24 cellular contexts compared by ENCODE assay signal in genomic region chr16:13940397-13940933, GRCh38. TPM values are rescaled to one million over a fixed set of nuclear protein-coding genes. Genes with fewer than 3 reads are reported as not detected.
DNase-seq lines count a peak whose midpoint lies in the region; ATAC-seq, FAIRE-seq and TF ChIP-seq lines count a peak whose summit lies in the region.
"Had no signal": no experiment of that assay in that cellular context is flagged by ENCODE, and none has a peak within 500 bp of the region (broad histone marks: within the 10 kb centered on the region; RNA-seq: fewer than 3 reads in every experiment).

No MANE protein-coding gene starts in this region.

- no peaks in the 10 kb centered on the region for H4K20me1 ChIP-seq in IMR-90 (ENCODE audit: insufficient read depth, low read length)
- H4K20me1 ChIP-seq in K562 (replicated peaks; ENCODE audit: control insufficient read depth, insufficient read depth, low read length) = no peaks in the 10 kb centered on the region

- no peak for DNase-seq in IMR-90
- no peak for DNase-seq in K562 (ENCODE audit: extremely low read depth in 1 of 4, low spot score in 3 of 4)
- DNase-seq in mesendoderm = peak; percentile 28
- peak; percentile 19 for DNase-seq in small intestine
- no peak for DNase-seq in stimulated activated CD4-positive, alpha-beta T cell treated with anti-CD3 and anti-CD28 coated beads, Interleukin-2, amount 100 ng/mL, for 24 hours
- DNase-seq in superior temporal gyrus (ENCODE audit: extremely low spot score) = no peak
- no peak for DNase-seq in NOMO-1 treated with dmso at 0.1 percent for 144 hours (lab: John Stamatoyannopoulos, UW; ENCODE audit: unreplicated experiment)
- DNase-seq: activated CD4-positive, alpha-beta T cell treated with anti-CD3 and anti-CD28 coated beads for 1 hour; activated CD8-positive, alpha-beta T cell treated with anti-CD3 and anti-CD28 coated beads, Interleukin-2, amount 10 ng/mL, durations not matched to agents 7 days and 5 days; activated naive CD4-positive, alpha-beta T cell; CD8-positive, alpha-beta T cell; colonic mucosa; lower lobe of right lung; NCI-H2029 treated with DMSO at 0.1 percent for 48 hours; NCI-H226; NCI-H82; Right ventricle myocardium superior; spleen; stimulated activated CD4-positive, alpha-beta T cell treated with anti-CD3 and anti-CD28 coated beads, Interleukin-4, amount 100 ng/mL, for 24 hours; stimulated activated naive CD4-positive, alpha-beta T cell; T-helper 1 cell had no signal

- ATAC-seq in IMR-90 (ENCODE audit: low read depth) (no peak), K562 (no peak)
- ATAC-seq: activated CD8-positive, alpha-beta T cell treated with anti-CD3 and anti-CD28 coated beads, Interleukin-2, amount 10 ng/mL, durations not matched to agents 7 days and 5 days; CD8-positive, alpha-beta T cell; lower lobe of right lung had no signal

- in situ Hi-C loops in IMR-90 (cut with MboI; ENCODE audit: low sequenced_read_pairs) = no loop called here
- in situ Hi-C loops in K562 (cut with MboI) = loop anchor here (5.0 kb wide), 1 partner anchor 77 kb away; no protein-coding TSS in a partner anchor

- TF ChIP-seq POLR2A in IMR-90 (IDR thresholded peaks at IDR 0.05; ENCODE audit: low read depth, low read length) (no peak), K562 (conservative IDR thresholded peaks at IDR 0.05) (no peak)

- CTCF ChIA-PET in IMR-90 (lab: Yijun Ruan, JAX) = no interaction called here
- CTCF ChIA-PET in K562 (lab: Yijun Ruan, JAX; ENCODE audit: low intra/inter-chr PET ratio) = no interaction called here

- BruUV-seq in IMR-90 (replicated peaks; lab: Mats Ljungman, UMichigan) (no TSS peak), K562 (replicated peaks; lab: Mats Ljungman, UMichigan) (no TSS peak)

- H3K79me2 ChIP-seq in K562 (ENCODE audit: control insufficient read depth, insufficient read depth, low read length) (no peaks in the 10 kb centered on the region), mesendoderm (ENCODE audit: control insufficient read depth, insufficient read depth, low read length) (no peaks in the 10 kb centered on the region)

- H2AFZ ChIP-seq in IMR-90 (replicated peaks; ENCODE audit: low read length, poor library complexity) = no peak overlapping the region
- H2AFZ ChIP-seq in K562 (ENCODE audit: low read depth, low read length) = no peak overlapping the region

- H2AK9ac ChIP-seq in IMR-90 (replicated peaks; ENCODE audit: low read depth, low read length, poor library complexity) = no peak overlapping the region

- H3K36me3 ChIP-seq in IMR-90 (ENCODE audit: control insufficient read depth, insufficient read depth, low read length) (peaks cover 17% of the 10 kb centered on the region), K562 (ENCODE audit: control insufficient read depth, insufficient read depth, low read length) (peaks cover 22% of the 10 kb centered on the region), mesendoderm (ENCODE audit: control insufficient read depth, insufficient read depth, low read length) (peaks cover 4% of the 10 kb centered on the region), small intestine (ENCODE audit: control insufficient read depth in 2 of 2, insufficient read depth in 2 of 2, low read length in 2 of 2) (peaks cover 2 to 6% of the 10 kb centered on the region in 2 donors)
- H3K36me3 ChIP-seq: colonic mucosa had no signal

- TF ChIP-seq CTCF in IMR-90 (conservative IDR thresholded peaks at IDR 0.05; ENCODE audit: low read depth, low read length) (no peak), K562 (IDR thresholded peaks at IDR 0.05 in 2 of 3, conservative IDR thresholded peaks at IDR 0.05 in 1 of 3; ENCODE audit: insufficient read depth in 2 of 3, low read depth in 1 of 3, low read length in 3 of 3) (no peak)

- WGBS in IMR-90 (ENCODE audit: extremely low coverage in 2 of 2, insufficient read length in 1 of 2), 2 experiments = no CpG with 5 or more reads among the region's 3 CpGs
- WGBS in K562 (ENCODE audit: insufficient coverage, low coverage, missing lambda C conversion rate) = 57% methylated on average over 3 of the region's 3 CpGs
- WGBS in mesendoderm (ENCODE audit: extremely low coverage, insufficient coverage, low lambda C conversion rate) = no CpG with 5 or more reads among the region's 3 CpGs
- WGBS in small intestine, 3 donors = 78% methylated on average over 3 of the region's 3 CpGs

- peaks cover 0 to 3% of the 10 kb centered on the region in 2 experiments; a peak in 1 of 4 replicates for H3K79me1 ChIP-seq in IMR-90 (ENCODE audit: low read depth in 1 of 2, low read length in 2 of 2)
- H3K79me1 ChIP-seq in mesendoderm (ENCODE audit: low read length) = no peaks in the 10 kb centered on the region

- H3K4me1 ChIP-seq in IMR-90 (ENCODE audit: control insufficient read depth, insufficient read depth, low read length) (peaks cover 2% of the 10 kb centered on the region), K562 (replicated peaks in 1 of 2; ENCODE audit: control insufficient read depth in 2 of 2, insufficient read depth in 2 of 2, low read length in 2 of 2) (no peaks in the 10 kb centered on the region), mesendoderm (ENCODE audit: control insufficient read depth, low read depth, low read length) (no peaks in the 10 kb centered on the region), small intestine (ENCODE audit: control insufficient read depth in 2 of 2, insufficient read depth in 1 of 2, low read depth in 1 of 2, low read length in 1 of 2) (no peaks in the 10 kb centered on the region)
- H3K4me1 ChIP-seq: colonic mucosa, spleen had no signal

- H3K18ac ChIP-seq in IMR-90 (ENCODE audit: low read depth, low read length) = no peak overlapping the region
- H3K18ac ChIP-seq in mesendoderm (ENCODE audit: low read length) = no peak overlapping the region

- TF ChIP-seq EP300 in K562 (IDR thresholded peaks at IDR 0.05; ENCODE audit: low read length) = no peak

- dilution Hi-C loops in IMR-90 (cut with HindIII; ENCODE audit: low sequenced_read_pairs, unreplicated experiment) = no loop called here

- no peak overlapping the region for H2BK15ac ChIP-seq in IMR-90 (ENCODE audit: low read depth, low read length)
- H2BK15ac ChIP-seq in mesendoderm (replicated peaks; ENCODE audit: low read depth) = no peak overlapping the region

- no peak overlapping the region for H2BK5ac ChIP-seq in IMR-90 (ENCODE audit: low read depth, low read length, poor library complexity, severe bottlenecking)
- H2BK5ac ChIP-seq in mesendoderm (ENCODE audit: low read length) = no peak overlapping the region

- POLR2A ChIA-PET in IMR-90 (lab: Charles Lee; ENCODE audit: unreplicated experiment) = no interaction called here
- POLR2A ChIA-PET in K562 (lab: Yijun Ruan, JAX) = no interaction called here

- H3K9me1 ChIP-seq in IMR-90 (ENCODE audit: insufficient read depth, low read length) = 0 out of 2 replicates have a peak, but pooled peaks cover 2% of the 10 kb centered on the region
- no peaks in the 10 kb centered on the region for H3K9me1 ChIP-seq in K562 (ENCODE audit: control insufficient read depth, insufficient read depth, low read length)

- H4K5ac ChIP-seq in IMR-90 (ENCODE audit: low read depth, low read length) = no peak overlapping the region
- H4K5ac ChIP-seq in mesendoderm (ENCODE audit: low read length) = no peak overlapping the region

- H3K23ac ChIP-seq in IMR-90 (ENCODE audit: low read depth, low read length) = no peak overlapping the region
- no peak overlapping the region for H3K23ac ChIP-seq in mesendoderm (ENCODE audit: low read length)

- TF ChIP-seq RAD21 in IMR-90 (IDR thresholded peaks at IDR 0.05; ENCODE audit: low read length) (no peak), K562 (CRISPR knock-in tag; conservative IDR thresholded peaks at IDR 0.05 in 1 of 2, IDR thresholded peaks at IDR 0.05 in 1 of 2) (no peak)

- no peak overlapping the region for H3K14ac ChIP-seq in IMR-90 (replicated peaks; ENCODE audit: low read depth, low read length)

- H3K4me2 ChIP-seq in IMR-90 (ENCODE audit: low read depth, low read length) = no peak overlapping the region
- H3K4me2 ChIP-seq in K562 (ENCODE audit: insufficient read depth, low read length) = no peak overlapping the region
- no peak overlapping the region for H3K4me2 ChIP-seq in mesendoderm (ENCODE audit: low read length)

- H2AK5ac ChIP-seq in IMR-90 (ENCODE audit: low read depth, low read length) (no peak overlapping the region), mesendoderm (ENCODE audit: low read length) (no peak overlapping the region)

- H3K4ac ChIP-seq in IMR-90 (ENCODE audit: low read depth, low read length) = no peak overlapping the region
- no peak overlapping the region for H3K4ac ChIP-seq in mesendoderm (ENCODE audit: low read depth, low read length)

- H3K4me3 ChIP-seq in IMR-90 (ENCODE audit: insufficient read depth, low read depth, low read length) (no peak overlapping the region), K562 (no peak overlapping the region), mesendoderm (ENCODE audit: low read length) (no peak overlapping the region), small intestine (ENCODE audit: low read depth in 1 of 2, low read length in 2 of 2) (no peak overlapping the region)
- H3K4me3 ChIP-seq: colonic mucosa, lower lobe of right lung, spleen, thoracic aorta had no signal

- no peak overlapping the region for H3K56ac ChIP-seq in IMR-90 (ENCODE audit: extremely low read depth, insufficient read depth, low read length)
- H3K56ac ChIP-seq in mesendoderm (ENCODE audit: low read length) = no peak overlapping the region

- H3K9ac ChIP-seq in IMR-90 (ENCODE audit: low read depth, low read length) = no peak overlapping the region
- H3K9ac ChIP-seq in K562 (ENCODE audit: insufficient read depth in 1 of 2, low read depth in 2 of 2, low read length in 2 of 2) = no peak overlapping the region
- no peak overlapping the region for H3K9ac ChIP-seq in mesendoderm (ENCODE audit: low read length)

- H3K9me3 ChIP-seq in IMR-90 (ENCODE audit: control insufficient read depth, insufficient read depth, low read length) (no peaks in the 10 kb centered on the region), K562 (replicated peaks; ENCODE audit: control insufficient read depth, insufficient read depth, low read depth, low read length) (no peaks in the 10 kb centered on the region), small intestine (ENCODE audit: control insufficient read depth, low read depth) (no peaks in the 10 kb centered on the region)
- H3K9me3 ChIP-seq: colonic mucosa, lower lobe of right lung, neutrophil, spleen, thoracic aorta had no signal

- H4K91ac ChIP-seq in IMR-90 (ENCODE audit: insufficient read depth, low read depth, low read length) = no peak overlapping the region

- intact Hi-C loops in IMR-90 (cut with micrococcal nuclease) (no loop called here), K562 (cut with micrococcal nuclease) (no loop called here)

- no peak overlapping the region for H2BK120ac ChIP-seq in IMR-90 (ENCODE audit: low read depth, low read length)
- no peak overlapping the region for H2BK120ac ChIP-seq in mesendoderm (ENCODE audit: low read depth, low read length)

- no peak overlapping the region for H3K27ac ChIP-seq in IMR-90 (ENCODE audit: insufficient read depth, low read length)
- H3K27ac ChIP-seq in K562 (ENCODE audit: extremely low read depth, low read depth, low read length) = no peak overlapping the region
- H3K27ac ChIP-seq in mesendoderm (ENCODE audit: low read depth, low read length) = no peak overlapping the region
- no peak overlapping the region for H3K27ac ChIP-seq in small intestine (ENCODE audit: low read depth in 1 of 2, low read length in 1 of 2)
- H3K27ac ChIP-seq: colonic mucosa, lower lobe of right lung, neutrophil, spleen, thoracic aorta had no signal

- no peaks in the 10 kb centered on the region for H3K27me3 ChIP-seq in IMR-90 (ENCODE audit: control insufficient read depth, insufficient read depth, low read length)
- no peaks in the 10 kb centered on the region for H3K27me3 ChIP-seq in K562 (ENCODE audit: control insufficient read depth in 2 of 2, insufficient read depth in 2 of 2, low read length in 2 of 2)
- H3K27me3 ChIP-seq in mesendoderm (ENCODE audit: insufficient read depth, low read length, poor library complexity) = no peaks in the 10 kb centered on the region
- no peaks in the 10 kb centered on the region for H3K27me3 ChIP-seq in small intestine (ENCODE audit: control insufficient read depth in 2 of 2, insufficient read depth in 2 of 2, low read length in 2 of 2)
- H3K27me3 ChIP-seq: colonic mucosa, neutrophil, spleen had no signal

- FAIRE-seq in K562 (lab: Jason Lieb, UNC) (no peak), small intestine (lab: Jason Lieb, UNC) (no peak)
- FAIRE-seq: bronchial epithelial cell had no signal

- no peak overlapping the region for H2BK20ac ChIP-seq in IMR-90 (ENCODE audit: low read depth, low read length)

- no peak overlapping the region for H4K8ac ChIP-seq in IMR-90 (ENCODE audit: low read depth in 2 of 2, low read length in 2 of 2)
- H4K8ac ChIP-seq in mesendoderm (ENCODE audit: low read depth, low read length) = no peak overlapping the region

RNA-seq across cellular contexts. Expression of gene ERCC4, which starts 20.5 kb away (rescaled TPM):
- 10.0 and 19.2 TPM in 2 replicates for total RNA-seq in IMR-90 (2012; rRNA removed)
- polyA plus RNA-seq in IMR-90 (2012; rRNA removed) = 1.6 and 2.9 TPM in 2 replicates
- polyA plus RNA-seq in IMR-90 (2012; cell fraction: cytosol; rRNA removed) = 2.2 and 2.8 TPM in 2 replicates
- polyA plus RNA-seq in IMR-90 (2012; cell fraction: nucleus; rRNA removed; ENCODE audit: low replicate concordance) = 1.6 and 3.1 TPM in 2 replicates
- 5.6 and 18.6 TPM in 2 replicates for total RNA-seq in K562 (2011; cell fraction: chromatin; rRNA removed; ENCODE audit: low replicate concordance)
- total RNA-seq in K562 (2011; cell fraction: nucleolus; rRNA removed) = 3.7 and 4.6 TPM in 2 replicates
- 6.3 and 7.7 TPM in 2 replicates for total RNA-seq in K562 (2011; cell fraction: nucleoplasm; rRNA removed)
- 3.7 and 4.3 TPM in 2 replicates for total RNA-seq in K562 (2014; rRNA removed)
- total RNA-seq in K562 (2014; rRNA removed; fragmentation: Illumina TruSeq; extraction: Trizol) = 6.0 and 8.8 TPM in 2 replicates
- total RNA-seq in K562 (2015; rRNA removed; fragmentation: Illumina TruSeq; extraction: Trizol) = 5.1 and 7.4 TPM in 2 replicates
- total RNA-seq in K562 (2021) = 7.3 and 10.5 TPM in 2 replicates
- polyA plus RNA-seq in K562 (2011; rRNA removed) = 5.9 and 7.0 TPM in 2 replicates
- 1.9 and 2.4 TPM in 2 replicates for polyA plus RNA-seq in K562 (2011; cell fraction: cytosol; rRNA removed)
- polyA plus RNA-seq in K562 (2011; cell fraction: nucleus; rRNA removed) = 3.2 and 3.8 TPM in 2 replicates
- 3.1 and 4.7 TPM in 2 replicates for polyA plus RNA-seq in K562 (2012)
- polyA plus RNA-seq in K562 (2014; fragmentation: Illumina TruSeq; extraction: Trizol) = 3.4 and 5.0 TPM in 2 replicates
- 1 to 10 TPM; 4.4 to 7.7 TPM for polyA plus RNA-seq in K562 (2014; fragmentation: Nextera tagmentation; extraction: Ambion mirVana)
- polyA plus RNA-seq in K562 (2014; rRNA removed) = 2.7 and 4.9 TPM in 2 replicates
- 11.1 and 12.4 TPM in 2 replicates for polyA minus RNA-seq in K562 (2011; rRNA and poly(A)+ RNA removed)
- 5.2 and 5.6 TPM in 2 replicates for polyA minus RNA-seq in K562 (2011; cell fraction: cytosol; rRNA and poly(A)+ RNA removed)
- 2.7 and 5.0 TPM in 2 replicates for polyA minus RNA-seq in K562 (2011; cell fraction: nucleus; rRNA and poly(A)+ RNA removed)
- 2.6 TPM for polyA plus RNA-seq in mesendoderm (2013, experiment 1 of 2)
- 2.5 TPM for polyA plus RNA-seq in mesendoderm (2013, experiment 2 of 2)
- 1 to 10 TPM in 1 of 3 donors, under 1 TPM in 2; 0.67 to 2.1 (median 0.81) TPM for polyA plus RNA-seq in small intestine

Comparison
In these comparisons a context has a peak if more than half of its experiments do, and no peak if none do; other contexts are left out.
1. DNase-seq: peak in mesendoderm (single experiment) and small intestine (single experiment); none in IMR-90 (single experiment), K562 (0 of 4), stimulated activated CD4-positive, alpha-beta T cell treated with anti-CD3 and anti-CD28 coated beads, Interleukin-2, amount 100 ng/mL, for 24 hours (0 of 2), superior temporal gyrus (single experiment) and NOMO-1 treated with dmso at 0.1 percent for 144 hours (single experiment).